In the genomic region with DNA sequence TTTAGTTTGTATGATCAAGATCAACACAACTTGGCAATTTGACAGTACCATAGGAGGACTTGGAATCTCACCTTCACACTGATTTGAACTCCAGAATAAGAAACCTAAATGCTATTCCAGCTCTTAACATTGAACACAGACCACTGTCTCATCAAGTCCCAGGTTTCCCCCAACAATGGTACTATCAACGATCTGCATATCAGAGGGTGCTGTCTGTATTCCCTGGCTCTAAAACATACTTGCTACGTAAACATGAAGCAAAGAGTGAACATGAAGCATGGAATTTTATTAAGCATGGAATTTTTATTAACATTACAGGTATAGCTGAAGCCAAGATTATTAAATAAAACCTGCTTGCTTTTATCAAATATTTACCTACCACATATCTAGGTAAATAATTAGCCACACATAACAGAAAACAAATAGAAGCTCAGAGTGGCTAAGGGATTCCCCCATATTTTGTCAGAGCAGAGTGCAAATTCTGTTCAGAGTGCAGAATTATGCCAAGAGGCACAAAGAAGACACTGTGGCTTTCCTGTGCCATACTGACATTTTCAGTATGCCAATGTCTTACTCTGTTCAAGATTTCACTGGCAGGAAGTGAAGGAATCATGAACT, we compare ENCODE assay signal across 2 cellular contexts.
TF ChIP-seq lines count a peak whose summit lies in the region.

No MANE protein-coding gene starts in this region.

TF ChIP-seq in A549, 52 proteins besides CTCF, POLR2A, EP300 and RAD21 (continued from another document):
- TF ChIP-seq EHF (CRISPR knock-in tag; IDR thresholded peaks at IDR 0.05) (no peak), BHLHE40 (IDR thresholded peaks at IDR 0.05; ENCODE audit: low read depth, low read length) (no peak), RCOR1 (IDR thresholded peaks at IDR 0.05; ENCODE audit: low read depth, low read length) (no peak), JUN (IDR thresholded peaks at IDR 0.05) (no peak), ZC3H11A (IDR thresholded peaks at IDR 0.05) (no peak), HEYL (CRISPR knock-in tag; IDR thresholded peaks at IDR 0.05) (no peak), MAFK (IDR thresholded peaks at IDR 0.05; ENCODE audit: partially characterized antibody) (no peak)
- TF ChIP-seq, protein P1, sequence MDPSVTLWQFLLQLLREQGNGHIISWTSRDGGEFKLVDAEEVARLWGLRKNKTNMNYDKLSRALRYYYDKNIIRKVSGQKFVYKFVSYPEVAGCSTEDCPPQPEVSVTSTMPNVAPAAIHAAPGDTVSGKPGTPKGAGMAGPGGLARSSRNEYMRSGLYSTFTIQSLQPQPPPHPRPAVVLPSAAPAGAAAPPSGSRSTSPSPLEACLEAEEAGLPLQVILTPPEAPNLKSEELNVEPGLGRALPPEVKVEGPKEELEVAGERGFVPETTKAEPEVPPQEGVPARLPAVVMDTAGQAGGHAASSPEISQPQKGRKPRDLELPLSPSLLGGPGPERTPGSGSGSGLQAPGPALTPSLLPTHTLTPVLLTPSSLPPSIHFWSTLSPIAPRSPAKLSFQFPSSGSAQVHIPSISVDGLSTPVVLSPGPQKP (IDR thresholded peaks at IDR 0.05; ENCODE audit: low read depth, low read length), result no peak
TF ChIP-seq in A549: peak in this region for 0.

TF ChIP-seq in GM23338, 12 proteins besides CTCF, POLR2A, EP300 and RAD21 (continued from another document):
- TF ChIP-seq, protein P2, sequence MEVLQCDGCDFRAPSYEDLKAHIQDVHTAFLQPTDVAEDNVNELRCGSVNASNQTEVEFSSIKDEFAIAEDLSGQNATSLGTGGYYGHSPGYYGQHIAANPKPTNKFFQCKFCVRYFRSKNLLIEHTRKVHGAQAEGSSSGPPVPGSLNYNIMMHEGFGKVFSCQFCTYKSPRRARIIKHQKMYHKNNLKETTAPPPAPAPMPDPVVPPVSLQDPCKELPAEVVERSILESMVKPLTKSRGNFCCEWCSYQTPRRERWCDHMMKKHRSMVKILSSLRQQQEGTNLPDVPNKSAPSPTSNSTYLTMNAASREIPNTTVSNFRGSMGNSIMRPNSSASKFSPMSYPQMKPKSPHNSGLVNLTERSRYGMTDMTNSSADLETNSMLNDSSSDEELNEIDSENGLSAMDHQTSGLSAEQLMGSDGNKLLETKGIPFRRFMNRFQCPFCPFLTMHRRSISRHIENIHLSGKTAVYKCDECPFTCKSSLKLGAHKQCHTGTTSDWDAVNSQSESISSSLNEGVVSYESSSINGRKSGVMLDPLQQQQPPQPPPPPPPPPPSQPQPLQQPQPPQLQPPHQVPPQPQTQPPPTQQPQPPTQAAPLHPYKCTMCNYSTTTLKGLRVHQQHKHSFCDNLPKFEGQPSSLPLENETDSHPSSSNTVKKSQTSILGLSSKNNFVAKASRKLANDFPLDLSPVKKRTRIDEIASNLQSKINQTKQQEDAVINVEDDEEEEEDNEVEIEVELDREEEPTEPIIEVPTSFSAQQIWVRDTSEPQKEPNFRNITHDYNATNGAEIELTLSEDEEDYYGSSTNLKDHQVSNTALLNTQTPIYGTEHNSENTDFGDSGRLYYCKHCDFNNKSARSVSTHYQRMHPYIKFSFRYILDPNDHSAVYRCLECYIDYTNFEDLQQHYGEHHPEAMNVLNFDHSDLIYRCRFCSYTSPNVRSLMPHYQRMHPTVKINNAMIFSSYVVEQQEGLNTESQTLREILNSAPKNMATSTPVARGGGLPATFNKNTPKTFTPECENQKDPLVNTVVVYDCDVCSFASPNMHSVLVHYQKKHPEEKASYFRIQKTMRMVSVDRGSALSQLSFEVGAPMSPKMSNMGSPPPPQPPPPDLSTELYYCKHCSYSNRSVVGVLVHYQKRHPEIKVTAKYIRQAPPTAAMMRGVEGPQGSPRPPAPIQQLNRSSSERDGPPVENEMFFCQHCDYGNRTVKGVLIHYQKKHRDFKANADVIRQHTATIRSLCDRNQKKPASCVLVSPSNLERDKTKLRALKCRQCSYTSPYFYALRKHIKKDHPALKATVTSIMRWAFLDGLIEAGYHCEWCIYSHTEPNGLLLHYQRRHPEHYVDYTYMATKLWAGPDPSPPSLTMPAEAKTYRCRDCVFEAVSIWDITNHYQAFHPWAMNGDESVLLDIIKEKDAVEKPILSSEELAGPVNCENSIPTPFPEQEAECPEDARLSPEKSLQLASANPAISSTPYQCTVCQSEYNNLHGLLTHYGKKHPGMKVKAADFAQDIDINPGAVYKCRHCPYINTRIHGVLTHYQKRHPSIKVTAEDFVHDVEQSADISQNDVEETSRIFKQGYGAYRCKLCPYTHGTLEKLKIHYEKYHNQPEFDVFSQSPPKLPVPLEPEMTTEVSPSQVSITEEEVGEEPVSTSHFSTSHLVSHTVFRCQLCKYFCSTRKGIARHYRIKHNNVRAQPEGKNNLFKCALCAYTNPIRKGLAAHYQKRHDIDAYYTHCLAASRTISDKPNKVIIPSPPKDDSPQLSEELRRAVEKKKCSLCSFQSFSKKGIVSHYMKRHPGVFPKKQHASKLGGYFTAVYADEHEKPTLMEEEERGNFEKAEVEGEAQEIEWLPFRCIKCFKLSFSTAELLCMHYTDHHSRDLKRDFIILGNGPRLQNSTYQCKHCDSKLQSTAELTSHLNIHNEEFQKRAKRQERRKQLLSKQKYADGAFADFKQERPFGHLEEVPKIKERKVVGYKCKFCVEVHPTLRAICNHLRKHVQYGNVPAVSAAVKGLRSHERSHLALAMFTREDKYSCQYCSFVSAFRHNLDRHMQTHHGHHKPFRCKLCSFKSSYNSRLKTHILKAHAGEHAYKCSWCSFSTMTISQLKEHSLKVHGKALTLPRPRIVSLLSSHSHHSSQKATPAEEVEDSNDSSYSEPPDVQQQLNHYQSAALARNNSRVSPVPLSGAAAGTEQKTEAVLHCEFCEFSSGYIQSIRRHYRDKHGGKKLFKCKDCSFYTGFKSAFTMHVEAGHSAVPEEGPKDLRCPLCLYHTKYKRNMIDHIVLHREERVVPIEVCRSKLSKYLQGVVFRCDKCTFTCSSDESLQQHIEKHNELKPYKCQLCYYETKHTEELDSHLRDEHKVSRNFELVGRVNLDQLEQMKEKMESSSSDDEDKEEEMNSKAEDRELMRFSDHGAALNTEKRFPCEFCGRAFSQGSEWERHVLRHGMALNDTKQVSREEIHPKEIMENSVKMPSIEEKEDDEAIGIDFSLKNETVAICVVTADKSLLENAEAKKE (CRISPR knock-in tag; IDR thresholded peaks at IDR 0.05), result no peak
- TF ChIP-seq NANOG (IDR thresholded peaks at IDR 0.05; ENCODE audit: borderline replicate concordance) (no peak), JUNB (IDR thresholded peaks at IDR 0.05; ENCODE audit: unreplicated experiment) (no peak), CREB1 (CRISPR knock-in tag; IDR thresholded peaks at IDR 0.05; ENCODE audit: low read depth) (no peak), EZH2 (IDR thresholded peaks at IDR 0.05; ENCODE audit: low read depth, unreplicated experiment) (no peak), POLR2AphosphoS5 (IDR thresholded peaks at IDR 0.05; ENCODE audit: low read depth) (no peak), EZH2phosphoT487 (IDR thresholded peaks at IDR 0.05; ENCODE audit: unreplicated experiment) (no peak), STAT1 (IDR thresholded peaks at IDR 0.05; ENCODE audit: unreplicated experiment) (no peak), ZNF114 (CRISPR knock-in tag; IDR thresholded peaks at IDR 0.05) (no peak)
- TF ChIP-seq, protein P3, sequence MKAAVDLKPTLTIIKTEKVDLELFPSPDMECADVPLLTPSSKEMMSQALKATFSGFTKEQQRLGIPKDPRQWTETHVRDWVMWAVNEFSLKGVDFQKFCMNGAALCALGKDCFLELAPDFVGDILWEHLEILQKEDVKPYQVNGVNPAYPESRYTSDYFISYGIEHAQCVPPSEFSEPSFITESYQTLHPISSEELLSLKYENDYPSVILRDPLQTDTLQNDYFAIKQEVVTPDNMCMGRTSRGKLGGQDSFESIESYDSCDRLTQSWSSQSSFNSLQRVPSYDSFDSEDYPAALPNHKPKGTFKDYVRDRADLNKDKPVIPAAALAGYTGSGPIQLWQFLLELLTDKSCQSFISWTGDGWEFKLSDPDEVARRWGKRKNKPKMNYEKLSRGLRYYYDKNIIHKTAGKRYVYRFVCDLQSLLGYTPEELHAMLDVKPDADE (IDR thresholded peaks at IDR 0.05), result no peak
- TF ChIP-seq, protein P4, sequence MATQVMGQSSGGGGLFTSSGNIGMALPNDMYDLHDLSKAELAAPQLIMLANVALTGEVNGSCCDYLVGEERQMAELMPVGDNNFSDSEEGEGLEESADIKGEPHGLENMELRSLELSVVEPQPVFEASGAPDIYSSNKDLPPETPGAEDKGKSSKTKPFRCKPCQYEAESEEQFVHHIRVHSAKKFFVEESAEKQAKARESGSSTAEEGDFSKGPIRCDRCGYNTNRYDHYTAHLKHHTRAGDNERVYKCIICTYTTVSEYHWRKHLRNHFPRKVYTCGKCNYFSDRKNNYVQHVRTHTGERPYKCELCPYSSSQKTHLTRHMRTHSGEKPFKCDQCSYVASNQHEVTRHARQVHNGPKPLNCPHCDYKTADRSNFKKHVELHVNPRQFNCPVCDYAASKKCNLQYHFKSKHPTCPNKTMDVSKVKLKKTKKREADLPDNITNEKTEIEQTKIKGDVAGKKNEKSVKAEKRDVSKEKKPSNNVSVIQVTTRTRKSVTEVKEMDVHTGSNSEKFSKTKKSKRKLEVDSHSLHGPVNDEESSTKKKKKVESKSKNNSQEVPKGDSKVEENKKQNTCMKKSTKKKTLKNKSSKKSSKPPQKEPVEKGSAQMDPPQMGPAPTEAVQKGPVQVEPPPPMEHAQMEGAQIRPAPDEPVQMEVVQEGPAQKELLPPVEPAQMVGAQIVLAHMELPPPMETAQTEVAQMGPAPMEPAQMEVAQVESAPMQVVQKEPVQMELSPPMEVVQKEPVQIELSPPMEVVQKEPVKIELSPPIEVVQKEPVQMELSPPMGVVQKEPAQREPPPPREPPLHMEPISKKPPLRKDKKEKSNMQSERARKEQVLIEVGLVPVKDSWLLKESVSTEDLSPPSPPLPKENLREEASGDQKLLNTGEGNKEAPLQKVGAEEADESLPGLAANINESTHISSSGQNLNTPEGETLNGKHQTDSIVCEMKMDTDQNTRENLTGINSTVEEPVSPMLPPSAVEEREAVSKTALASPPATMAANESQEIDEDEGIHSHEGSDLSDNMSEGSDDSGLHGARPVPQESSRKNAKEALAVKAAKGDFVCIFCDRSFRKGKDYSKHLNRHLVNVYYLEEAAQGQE (IDR thresholded peaks at IDR 0.05; ENCODE audit: unreplicated experiment), result no peak
